In genomic region chr12:58176296-58176869, GRCh38 we compare ENCODE assay signal across 8 cellular contexts.
A peak's percentile ranks its signal among the peaks of the same experiment; 100 is the strongest.
DNase-seq lines count a peak whose midpoint lies in the region; ATAC-seq and TF ChIP-seq lines count a peak whose summit lies in the region.

No MANE protein-coding gene starts in this region.

- H3K27me3 ChIP-seq in brain microvascular endothelial cell (replicated peaks) (no peaks in the 10 kb centered on the region), mesenchymal stem cell (ENCODE audit: control insufficient read depth in 1 of 2, insufficient read depth in 1 of 2, low read length in 2 of 2) (no peaks in the 10 kb centered on the region)

- no peak overlapping the region for H2BK15ac ChIP-seq in mesenchymal stem cell (ENCODE audit: low read depth, poor library complexity, severe bottlenecking)

- no peak overlapping the region for H3K4me3 Mint-ChIP-seq in activated CD4-positive, alpha-beta T cell treated with anti-CD3 and anti-CD28 coated beads for 36 hours
- H3K4me3 Mint-ChIP-seq in activated CD4-positive, alpha-beta T cell treated with anti-CD3 and anti-CD28 coated beads, Interleukin-2, amount 10 ng/mL, durations not matched to agents 7 days and 5 days = no peak overlapping the region
- H3K4me3 Mint-ChIP-seq in activated T-cell treated with anti-CD3 and anti-CD28 coated beads, Interleukin-2, amount 50 U/mL, for 4 hours = no peak overlapping the region

- no peak overlapping the region for H4K8ac ChIP-seq in mesenchymal stem cell (ENCODE audit: low read length)

- no peaks in the 10 kb centered on the region for H3K9me3 Mint-ChIP-seq in activated CD4-positive, alpha-beta T cell treated with anti-CD3 and anti-CD28 coated beads for 36 hours (ENCODE audit: low read depth)
- no peaks in the 10 kb centered on the region for H3K9me3 Mint-ChIP-seq in activated CD4-positive, alpha-beta T cell treated with anti-CD3 and anti-CD28 coated beads, Interleukin-2, amount 10 ng/mL, durations not matched to agents 7 days and 5 days
- no peaks in the 10 kb centered on the region for H3K9me3 Mint-ChIP-seq in activated T-cell treated with anti-CD3 and anti-CD28 coated beads, Interleukin-2, amount 50 U/mL, for 4 hours

- no peak overlapping the region for H3K14ac ChIP-seq in mesenchymal stem cell (ENCODE audit: low read length in 2 of 2)

- POLR2A ChIA-PET in activated CD4-positive, alpha-beta T cell treated with anti-CD3 and anti-CD28 coated beads for 36 hours (lab: Charles Lee) = no interaction called here
- POLR2A ChIA-PET in activated CD4-positive, alpha-beta T cell treated with anti-CD3 and anti-CD28 coated beads, Interleukin-2, amount 10 ng/mL, durations not matched to agents 7 days and 5 days (lab: Charles Lee) = no interaction called here

- no peak overlapping the region for H3K27ac Mint-ChIP-seq in activated CD4-positive, alpha-beta T cell treated with anti-CD3 and anti-CD28 coated beads for 36 hours
- no peak overlapping the region for H3K27ac Mint-ChIP-seq in activated CD4-positive, alpha-beta T cell treated with anti-CD3 and anti-CD28 coated beads, Interleukin-2, amount 10 ng/mL, durations not matched to agents 7 days and 5 days

- intact Hi-C loops in activated CD4-positive, alpha-beta T cell treated with anti-CD3 and anti-CD28 coated beads for 36 hours (cut with DNase I, micrococcal nuclease) = no loop called here

- peak; percentile 5 for DNase-seq in activated CD4-positive, alpha-beta T cell treated with anti-CD3 and anti-CD28 coated beads for 36 hours
- no peak for DNase-seq in activated CD4-positive, alpha-beta T cell treated with anti-CD3 and anti-CD28 coated beads, Interleukin-2, amount 10 ng/mL, durations not matched to agents 7 days and 5 days
- DNase-seq in NAMALWA (ENCODE audit: low spot score) (peak; percentile 40), brain microvascular endothelial cell (peak; percentile 59), mesenchymal stem cell (peak; percentile 35)
- DNase-seq in activated T-cell treated with anti-CD3 and anti-CD28 coated beads, Interleukin-2, amount 50 U/mL, for 4 hours = no peak

- no peak overlapping the region for H3K23ac ChIP-seq in mesenchymal stem cell (ENCODE audit: low read length in 2 of 2)

- no peak overlapping the region for H3K4me2 ChIP-seq in mesenchymal stem cell (ENCODE audit: low read length, poor library complexity, severe bottlenecking)

- H4K91ac ChIP-seq in mesenchymal stem cell (ENCODE audit: low read length) = no peak overlapping the region

- H2BK12ac ChIP-seq in mesenchymal stem cell (ENCODE audit: low read length in 2 of 2) = no peak overlapping the region

- no peaks in the 10 kb centered on the region for H3K9me3 ChIP-seq in mesenchymal stem cell (ENCODE audit: control insufficient read depth, low read length)

- H2AK5ac ChIP-seq in mesenchymal stem cell (ENCODE audit: low read length, severe bottlenecking) = no peak overlapping the region

- H3K4ac ChIP-seq in mesenchymal stem cell (ENCODE audit: low read depth in 1 of 2, low read length in 2 of 2) = no peak overlapping the region

- H2BK5ac ChIP-seq in mesenchymal stem cell (ENCODE audit: low read depth, low read length, poor library complexity, severe bottlenecking) = no peak overlapping the region

- H3K4me1 ChIP-seq in mesenchymal stem cell (ENCODE audit: control insufficient read depth, insufficient read depth, low read depth, low read length) = no peaks in the 10 kb centered on the region

- H3K36me3 ChIP-seq in brain microvascular endothelial cell (replicated peaks) (no peaks in the 10 kb centered on the region), mesenchymal stem cell (ENCODE audit: control insufficient read depth in 1 of 2, insufficient read depth in 2 of 2, low read depth in 1 of 2, low read length in 2 of 2) (no peaks in the 10 kb centered on the region)

- TF ChIP-seq CTCF in brain microvascular endothelial cell (IDR thresholded peaks at IDR 0.05; ENCODE audit: low read depth, low read length, missing control alignments) = peak; percentile 57

- H3K4me3 ChIP-seq in brain microvascular endothelial cell (ENCODE audit: low read depth, low read length) = no peak overlapping the region
- no peak overlapping the region for H3K4me3 ChIP-seq in mesenchymal stem cell (ENCODE audit: insufficient read depth in 1 of 2, low read depth in 1 of 2, low read length in 2 of 2)

- no peaks in the 10 kb centered on the region for H3K4me1 Mint-ChIP-seq in activated CD4-positive, alpha-beta T cell treated with anti-CD3 and anti-CD28 coated beads for 36 hours
- H3K4me1 Mint-ChIP-seq in activated CD4-positive, alpha-beta T cell treated with anti-CD3 and anti-CD28 coated beads, Interleukin-2, amount 10 ng/mL, durations not matched to agents 7 days and 5 days = no peaks in the 10 kb centered on the region
- no peaks in the 10 kb centered on the region for H3K4me1 Mint-ChIP-seq in activated T-cell treated with anti-CD3 and anti-CD28 coated beads, Interleukin-2, amount 50 U/mL, for 4 hours (ENCODE audit: low read depth)

- H3K27ac ChIP-seq in brain microvascular endothelial cell = no peak overlapping the region
- no peak overlapping the region for H3K27ac ChIP-seq in mesenchymal stem cell (ENCODE audit: low read length, poor library complexity, severe bottlenecking)

- H3K18ac ChIP-seq in mesenchymal stem cell (ENCODE audit: low read depth in 1 of 2, low read length in 2 of 2) = no peak overlapping the region

- no peaks in the 10 kb centered on the region for H3K79me1 ChIP-seq in mesenchymal stem cell (replicated peaks; ENCODE audit: low read length, poor library complexity, severe bottlenecking)

- ATAC-seq in activated CD4-positive, alpha-beta T cell treated with anti-CD3 and anti-CD28 coated beads for 36 hours = no peak
- ATAC-seq in GM21717 (IDR thresholded peaks at IDR 0.05; ENCODE audit: unreplicated experiment) (no peak), HG02870 (IDR thresholded peaks at IDR 0.05; ENCODE audit: unreplicated experiment) (no peak)
- no peak for ATAC-seq in activated T-cell treated with anti-CD3 and anti-CD28 coated beads, Interleukin-2, amount 50 U/mL, for 4 hours

- H3K27me3 Mint-ChIP-seq in activated CD4-positive, alpha-beta T cell treated with anti-CD3 and anti-CD28 coated beads for 36 hours = peaks cover 18% of the 10 kb centered on the region
- H3K27me3 Mint-ChIP-seq in activated CD4-positive, alpha-beta T cell treated with anti-CD3 and anti-CD28 coated beads, Interleukin-2, amount 10 ng/mL, durations not matched to agents 7 days and 5 days = peaks cover 13% of the 10 kb centered on the region
- peaks cover 31% of the 10 kb centered on the region for H3K27me3 Mint-ChIP-seq in activated T-cell treated with anti-CD3 and anti-CD28 coated beads, Interleukin-2, amount 50 U/mL, for 4 hours (ENCODE audit: low read depth)

- no peaks in the 10 kb centered on the region for H3K36me3 Mint-ChIP-seq in activated CD4-positive, alpha-beta T cell treated with anti-CD3 and anti-CD28 coated beads for 36 hours (ENCODE audit: low read depth)
- no peaks in the 10 kb centered on the region for H3K36me3 Mint-ChIP-seq in activated CD4-positive, alpha-beta T cell treated with anti-CD3 and anti-CD28 coated beads, Interleukin-2, amount 10 ng/mL, durations not matched to agents 7 days and 5 days (ENCODE audit: low read depth)
- H3K36me3 Mint-ChIP-seq in activated T-cell treated with anti-CD3 and anti-CD28 coated beads, Interleukin-2, amount 50 U/mL, for 4 hours (ENCODE audit: insufficient read depth) = no peaks in the 10 kb centered on the region

- H3K9ac ChIP-seq in mesenchymal stem cell (ENCODE audit: low read length) = no peak overlapping the region

- no peak overlapping the region for H2AFZ ChIP-seq in mesenchymal stem cell (ENCODE audit: low read depth, low read length)

- WGBS in mesenchymal stem cell = 36% methylated on average over 7 of the region's 7 CpGs

- H2BK120ac ChIP-seq in mesenchymal stem cell (ENCODE audit: low read depth, low read length) = no peak overlapping the region

- in situ Hi-C loops in brain microvascular endothelial cell (cut with HindIII; ENCODE audit: low pct_ligation_motif_present, low sequenced_read_pairs) = no loop called here

- CTCF ChIA-PET in activated CD4-positive, alpha-beta T cell treated with anti-CD3 and anti-CD28 coated beads for 36 hours (lab: Charles Lee) = interaction anchor here (0.5 to 1.2 kb wide), 2 partner anchors 87 to 254 kb away, joined by 3 read pairs; no protein-coding TSS in a partner anchor
- CTCF ChIA-PET in activated CD4-positive, alpha-beta T cell treated with anti-CD3 and anti-CD28 coated beads, Interleukin-2, amount 10 ng/mL, durations not matched to agents 7 days and 5 days (lab: Charles Lee) = interaction anchor here (0.6 kb wide), 1 partner anchor 14 kb away, joined by 3 read pairs; no protein-coding TSS in a partner anchor

Comparison
In these comparisons a context has a peak if more than half of its experiments do, and no peak if none do; other contexts are left out.
1. DNase-seq: peak in activated CD4-positive, alpha-beta T cell treated with anti-CD3 and anti-CD28 coated beads for 36 hours (single experiment), NAMALWA (single experiment), brain microvascular endothelial cell (single experiment) and mesenchymal stem cell (single experiment); none in activated CD4-positive, alpha-beta T cell treated with anti-CD3 and anti-CD28 coated beads, Interleukin-2, amount 10 ng/mL, durations not matched to agents 7 days and 5 days (single experiment) and activated T-cell treated with anti-CD3 and anti-CD28 coated beads, Interleukin-2, amount 50 U/mL, for 4 hours (single experiment).